26 cellular contexts compared by ENCODE assay signal in genomic region chr7:128197586-128197985, GRCh38. TPM values are rescaled to one million over a fixed set of nuclear protein-coding genes. Genes with fewer than 3 reads are reported as not detected.
DNase-seq lines count a peak whose midpoint lies in the region; ATAC-seq and TF ChIP-seq lines count a peak whose summit lies in the region.
"Had no signal": no experiment of that assay in that cellular context is flagged by ENCODE, and none has a peak within 500 bp of the region (broad histone marks: within the 10 kb centered on the region; RNA-seq: fewer than 3 reads in every experiment).

No MANE protein-coding gene starts in this region.

- H3K9me3 Mint-ChIP-seq in chondrocyte (ENCODE audit: low read depth), result peaks cover 30% of the 10 kb centered on the region
- peaks cover 24 to 25% of the 10 kb centered on the region in 2 donors for H3K9me3 Mint-ChIP-seq in activated naive CD4-positive, alpha-beta T cell treated with anti-CD3 and anti-CD28 coated beads, Interleukin-2, amount 50 U/mL, for 72 hours

- peaks cover 12% of the 10 kb centered on the region for H3K4me1 Mint-ChIP-seq in chondrocyte (ENCODE audit: low read depth)

- peaks cover 47% of the 10 kb centered on the region for H3K27me3 Mint-ChIP-seq in chondrocyte (ENCODE audit: low read depth)

- DNase-seq in ELR (ENCODE audit: low read depth), result peak; percentile 27
- peak; percentile 73 for DNase-seq in LHCN-M2 (ENCODE audit: low read depth)
- DNase-seq in chondrocyte (ENCODE audit: low spot score), result peak; percentile 39
- DNase-seq in osteoblast (ENCODE audit: insufficient read length, low spot score, missing footprints), result peak; percentile 97
- DNase-seq in NCI-H526 (lab: John Stamatoyannopoulos, UW), result no peak
- DNase-seq in activated naive CD4-positive, alpha-beta T cell treated with anti-CD3 and anti-CD28 coated beads, Interleukin-2, amount 50 U/mL, for 72 hours (ENCODE audit: low spot score in 2 of 2), result no peak
- DNase-seq in stimulated activated naive CD8-positive, alpha-beta T cell treated with anti-CD3 and anti-CD28 coated beads, Interleukin-15, Interleukin-2, amounts not matched to agents 100 U/mL and 50 U/mL, for 24 hours, result no peak
- DNase-seq: brain microvascular endothelial cell; CD8-positive, alpha-beta memory T cell; effector memory CD8-positive, alpha-beta T cell; NCI-H1048; NCI-H187; NCI-H69; psoas muscle; RPMI8226; stimulated activated CD8-positive, alpha-beta memory T cell treated with anti-CD3 and anti-CD28 coated beads, Interleukin-4, amount 100 ng/mL, for 48 hours; transverse colon; WERI-Rb-1 had no signal

- no peak overlapping the region for H3K4me3 Mint-ChIP-seq in chondrocyte (ENCODE audit: unreplicated experiment)
- H3K4me3 Mint-ChIP-seq: CD8-positive, alpha-beta memory T cell; effector memory CD8-positive, alpha-beta T cell; neural crest cell; T-helper 2 cell treated with Interferon-gamma antibody and Interleukin-4, amounts not matched to agents 5 μg/mL and 100 μg/mL, for 36 hours had no signal

- no peak overlapping the region for H3K4me2 ChIP-seq in osteoblast (ENCODE audit: insufficient read depth, low read length)
- H3K4me2 ChIP-seq: KMS-11 had no signal

- no peaks in the 10 kb centered on the region for H3K9me3 ChIP-seq in osteoblast (ENCODE audit: low read depth, low read length)

- peaks cover 16% of the 10 kb centered on the region for H3K36me3 Mint-ChIP-seq in chondrocyte (ENCODE audit: low read depth)
- peaks cover 15 to 31% of the 10 kb centered on the region in 2 donors for H3K36me3 Mint-ChIP-seq in activated naive CD4-positive, alpha-beta T cell treated with anti-CD3 and anti-CD28 coated beads, Interleukin-2, amount 50 U/mL, for 72 hours

- H4K20me1 ChIP-seq in osteoblast (ENCODE audit: insufficient read depth, low read length), result no peaks in the 10 kb centered on the region

- no peak overlapping the region for H3K4me3 ChIP-seq in osteoblast (ENCODE audit: insufficient read depth, low read length)
- H3K4me3 ChIP-seq: adrenal gland, lung, psoas muscle, transverse colon had no signal

- no peaks in the 10 kb centered on the region for H3K79me2 ChIP-seq in osteoblast (ENCODE audit: insufficient read depth, low read length)

- H3K27me3 ChIP-seq in osteoblast (ENCODE audit: insufficient read depth, low read length), result peaks cover 28% of the 10 kb centered on the region

- H2AFZ ChIP-seq in osteoblast (ENCODE audit: low read length), result peak overlapping the region; percentile 27

- TF ChIP-seq CTCF in chondrocyte (IDR thresholded peaks at IDR 0.05), result no peak
- no peak for TF ChIP-seq CTCF in osteoblast (IDR thresholded peaks at IDR 0.05; ENCODE audit: extremely low read depth, low read depth, low read length)

- no peaks in the 10 kb centered on the region for H3K4me1 ChIP-seq in osteoblast (ENCODE audit: insufficient read depth, low read length)

- H3K27ac ChIP-seq in osteoblast (ENCODE audit: low read depth, low read length), result no peak overlapping the region
- H3K27ac ChIP-seq: adrenal gland, brain microvascular endothelial cell, KMS-11, psoas muscle, transverse colon, WERI-Rb-1 had no signal

- H3K27ac Mint-ChIP-seq in chondrocyte (ENCODE audit: unreplicated experiment), result no peak overlapping the region
- H3K27ac Mint-ChIP-seq in activated naive CD4-positive, alpha-beta T cell treated with anti-CD3 and anti-CD28 coated beads, Interleukin-2, amount 50 U/mL, for 72 hours, result no peak overlapping the region
- H3K27ac Mint-ChIP-seq: effector memory CD8-positive, alpha-beta T cell; T-helper 2 cell treated with Interferon-gamma antibody and Interleukin-4, amounts not matched to agents 5 μg/mL and 100 μg/mL, for 36 hours had no signal

- no peaks in the 10 kb centered on the region for H3K36me3 ChIP-seq in osteoblast (ENCODE audit: insufficient read depth, low read length)
- H3K36me3 ChIP-seq: adrenal gland, brain microvascular endothelial cell, transverse colon, WERI-Rb-1 had no signal

- no peak for ATAC-seq in activated naive CD4-positive, alpha-beta T cell treated with anti-CD3 and anti-CD28 coated beads, Interleukin-2, amount 50 U/mL, for 72 hours
- ATAC-seq in stimulated activated naive CD8-positive, alpha-beta T cell treated with anti-CD3 and anti-CD28 coated beads, Interleukin-15, Interleukin-2, amounts not matched to agents 100 U/mL and 50 U/mL, for 24 hours, result no peak
- ATAC-seq: effector memory CD8-positive, alpha-beta T cell; psoas muscle had no signal

RNA-seq across cellular contexts. Expression of gene LEP, which starts 43.5 kb away (rescaled TPM):
- not detected in 2 replicates for total RNA-seq in LHCN-M2 (2014; rRNA removed)
- not detected for polyA plus RNA-seq in LHCN-M2 (2012)
- total RNA-seq in chondrocyte, result not detected in 3 replicates
- under 0.01 and 0.36 TPM in 2 replicates for total RNA-seq in osteoblast
- not detected for total RNA-seq in activated naive CD4-positive, alpha-beta T cell treated with anti-CD3 and anti-CD28 coated beads, Interleukin-2, amount 50 U/mL, for 72 hours
- total RNA-seq: CD8-positive, alpha-beta memory T cell; H1; kidney epithelial cell; mucosa of gallbladder; neural crest cell had no signal
- polyA plus RNA-seq: CD8-positive, alpha-beta memory T cell; H1 had no signal

Comparison
In these comparisons a context has a peak if more than half of its experiments do, and no peak if none do; other contexts are left out.
1. DNase-seq: peak in ELR (single experiment), LHCN-M2 (single experiment), chondrocyte (single experiment) and osteoblast (single experiment); none in NCI-H526 (0 of 2), activated naive CD4-positive, alpha-beta T cell treated with anti-CD3 and anti-CD28 coated beads, Interleukin-2, amount 50 U/mL, for 72 hours (0 of 2) and stimulated activated naive CD8-positive, alpha-beta T cell treated with anti-CD3 and anti-CD28 coated beads, Interleukin-15, Interleukin-2, amounts not matched to agents 100 U/mL and 50 U/mL, for 24 hours (single experiment).